ENCODE assay signal across 11 cellular contexts in genomic region chr10:76416642-76417041, GRCh38.
"Had no signal": no experiment of that assay in that cellular context is flagged by ENCODE, and none has a peak within 500 bp of the region (broad histone marks: within the 10 kb centered on the region; RNA-seq: fewer than 3 reads in every experiment).

No MANE protein-coding gene starts in this region.

- H3K27ac ChIP-seq: GM23248 had no signal

- H3K9me3 ChIP-seq: HAP-1 had no signal

- DNase-seq: GM23248, GOT3, H7, H9, HCEC 1CT, HFFc6 had no signal

- ATAC-seq: GM23338, HCT116 had no signal

- H3K4me1 Mint-ChIP-seq: GM23338, H9 had no signal

- H3K9ac ChIP-seq: GM23248 had no signal

- H3K9me3 Mint-ChIP-seq: GM23338, HFFc6 had no signal

- H3K4me3 Mint-ChIP-seq: GM23338, H9, HFFc6 had no signal

- H3K4me3 ChIP-seq: GM23248, GM23338, HAP-1 had no signal

- H3K4me1 ChIP-seq: HAP-1 had no signal

- H3K36me3 ChIP-seq: HAP-1 had no signal

- FAIRE-seq: H1, H54 had no signal

- H2AFZ ChIP-seq: GM23248, GM23338 had no signal

- H3K4me2 ChIP-seq: GM23338 had no signal

- H3K27ac Mint-ChIP-seq: GM23338, H9, HFFc6 had no signal
